ENCODE assay signal across 8 cellular contexts in genomic region chr1:9128520-9129371, GRCh38. TPM values are rescaled to one million over a fixed set of nuclear protein-coding genes. Genes with fewer than 3 reads are reported as not detected.
A peak's percentile ranks its signal among the peaks of the same experiment; 100 is the strongest.
DNase-seq lines count a peak whose midpoint lies in the region; ATAC-seq lines count a peak whose summit lies in the region.

GPR157 (minus strand) TSS chr1:9129102; CDS start chr1:9129027, 75 bp downstream.

- H3K27ac Mint-ChIP-seq in effector memory CD8-positive, alpha-beta T cell: peak within 1 kb of the TSS; percentile 79 to 85

- 5 to 6% methylated on average over 63 to 75 of the region's 102 CpGs for WGBS in mesodermal cell (ENCODE audit: insufficient coverage in 2 of 2), 2 experiments

- peak within 1 kb of the TSS; percentile 47 for H3K4me3 ChIP-seq in mesodermal cell (ENCODE audit: extremely low read depth, insufficient read depth, low read length, poor library complexity, severe bottlenecking)

- H3K4me1 ChIP-seq in mesodermal cell (ENCODE audit: control insufficient read depth, insufficient read depth, low read length, poor library complexity, severe bottlenecking): peaks cover 9% of the 10 kb centered on the region

- H3K4me3 Mint-ChIP-seq in effector memory CD8-positive, alpha-beta T cell: peak within 1 kb of the TSS; percentile 83 to 87

- H3K36me3 ChIP-seq in mesodermal cell (ENCODE audit: control insufficient read depth, insufficient read depth, low read length): no peaks in the 10 kb centered on the region

- no peaks in the 10 kb centered on the region for H3K9me3 Mint-ChIP-seq in effector memory CD8-positive, alpha-beta T cell

- no peak within 1 kb of the TSS for H3K27ac ChIP-seq in mesodermal cell (ENCODE audit: low read depth, low read length, severe bottlenecking)

- H3K9me3 ChIP-seq in mesodermal cell (ENCODE audit: control insufficient read depth, low read length): no peaks in the 10 kb centered on the region

- no peaks in the 10 kb centered on the region for H3K27me3 Mint-ChIP-seq in effector memory CD8-positive, alpha-beta T cell

- ATAC-seq in HG02798 (IDR thresholded peaks at IDR 0.05; ENCODE audit: poor library complexity, unreplicated experiment): peak; percentile 76
- peak; percentile 74 for ATAC-seq in effector memory CD8-positive, alpha-beta T cell (replicated peaks)

- peaks cover 10% of the 10 kb centered on the region for H3K36me3 Mint-ChIP-seq in effector memory CD8-positive, alpha-beta T cell (ENCODE audit: insufficient read depth)

- peak; percentile 51 for DNase-seq in NCI-H2029 (lab: John Stamatoyannopoulos, UW)
- DNase-seq in NCI-H2029 treated with DMSO at 0.1 percent for 48 hours (lab: John Stamatoyannopoulos, UW): no peak
- peak; percentile 29 for DNase-seq in NCI-H446 treated with DMSO at 0.1 percent for 48 hours (lab: John Stamatoyannopoulos, UW)
- DNase-seq in activated CD8-positive, alpha-beta memory T cell treated with anti-CD3 and anti-CD28 coated beads for 4 hours (ENCODE audit: low read depth in 2 of 2): peak; percentile 42 to 69
- DNase-seq in effector memory CD8-positive, alpha-beta T cell: peak; percentile 51 to 63 (median 61)
- DNase-seq in stimulated activated CD8-positive, alpha-beta memory T cell treated with anti-CD3 and anti-CD28 coated beads, Interleukin-2, amount 100 ng/mL, for 1 hour (ENCODE audit: low read depth in 2 of 2): peak; percentile 63 to 78

- peaks cover 8 to 14% of the 10 kb centered on the region in 2 donors for H3K4me1 Mint-ChIP-seq in effector memory CD8-positive, alpha-beta T cell (ENCODE audit: low read depth in 2 of 2)

RNA-seq across cellular contexts. Expression of gene GPR157, which starts in this region (rescaled TPM):
- 2.2 TPM for polyA plus RNA-seq in mesodermal cell (2013, experiment 1 of 2)
- polyA plus RNA-seq in mesodermal cell (2013, experiment 2 of 2): 3.9 TPM
